8 cellular contexts compared by ENCODE assay signal in the genomic region with DNA sequence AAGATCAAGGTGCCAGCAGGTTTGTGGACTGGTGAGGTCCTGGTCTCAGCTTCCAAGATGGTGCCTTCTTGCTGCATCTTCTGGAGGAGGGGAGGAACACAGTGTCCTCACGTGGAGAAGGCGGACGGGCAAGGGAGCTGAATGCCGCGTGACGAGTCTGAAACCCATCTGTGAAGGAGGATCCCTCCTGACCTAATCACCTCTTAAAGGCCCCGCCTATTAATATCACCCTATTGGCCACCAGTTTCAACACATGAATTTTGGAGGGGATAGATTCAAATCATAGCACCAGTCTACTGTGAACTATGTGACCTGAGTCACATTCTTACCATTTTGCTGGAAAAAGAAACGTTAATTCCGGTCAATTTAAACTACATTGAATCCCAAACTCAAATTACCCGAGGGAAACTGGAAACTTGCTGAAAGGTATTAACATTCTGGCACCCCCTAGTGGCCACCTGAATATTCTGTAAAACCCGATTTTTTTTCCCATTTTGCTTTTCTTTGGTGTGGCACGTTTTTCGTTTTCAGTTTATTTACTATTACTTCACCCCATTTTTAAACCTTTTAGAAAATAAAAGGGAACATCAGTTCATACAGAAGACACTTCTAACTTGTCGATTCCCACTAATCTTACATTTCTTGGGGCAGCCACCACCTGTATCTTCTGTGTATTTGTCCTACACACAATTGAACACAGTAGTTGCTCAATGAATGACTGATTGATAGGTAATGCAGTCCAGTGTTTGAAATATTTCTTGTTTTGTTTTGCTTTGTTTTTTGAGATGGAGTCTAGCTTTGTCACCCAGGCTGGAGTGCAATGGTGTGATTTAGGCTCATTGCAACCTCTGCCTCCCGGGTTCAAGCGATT. TPM values are rescaled to one million over a fixed set of nuclear protein-coding genes. Genes with fewer than 3 reads are reported as not detected.
DNase-seq lines count a peak whose midpoint lies in the region; ATAC-seq and TF ChIP-seq lines count a peak whose summit lies in the region.

No MANE protein-coding gene starts in this region.

- H3K9me3 ChIP-seq in Caco-2 (no peaks in the 10 kb centered on the region), Karpas-422 (ENCODE audit: low read length) (no peaks in the 10 kb centered on the region), SU-DHL-6 (ENCODE audit: insufficient read depth, low read length) (no peaks in the 10 kb centered on the region), tibial artery (no peaks in the 10 kb centered on the region)

- H3K4me2 ChIP-seq in Karpas-422 (ENCODE audit: low read depth, low read length, poor library complexity, severe bottlenecking), result peak overlapping the region; percentile 54
- peak overlapping the region; percentile 21 for H3K4me2 ChIP-seq in SU-DHL-6 (ENCODE audit: low read depth, low read length, poor library complexity, severe bottlenecking)

- POLR2A ChIA-PET in Caco-2 (lab: Charles Lee), result no interaction called here

- intact Hi-C loops in Caco-2 (cut with micrococcal nuclease; ENCODE audit: unreplicated experiment), result loop anchor here (1.0 kb wide), 3 partner anchors 35 to 70 kb away; no protein-coding TSS in a partner anchor
- intact Hi-C loops in tibial artery (cut with DNase I; ENCODE audit: low total_unique reads), result loop anchor here (5.0 kb wide), 2 partner anchors 34 to 69 kb away; no protein-coding TSS in a partner anchor

- no peaks in the 10 kb centered on the region for H3K36me3 ChIP-seq in Caco-2 (ENCODE audit: control insufficient read depth, insufficient read depth, low read length)
- H3K36me3 ChIP-seq in Karpas-422 (ENCODE audit: insufficient read depth, low read length), result no peaks in the 10 kb centered on the region
- H3K36me3 ChIP-seq in SU-DHL-6 (ENCODE audit: low read length), result no peaks in the 10 kb centered on the region
- H3K36me3 ChIP-seq in tibial artery, result no peaks in the 10 kb centered on the region

- TSS peak; percentile 6 for BruUV-seq in Caco-2 (replicated peaks; lab: Mats Ljungman, UMichigan)

- no peaks in the 10 kb centered on the region for H3K36me3 Mint-ChIP-seq in Caco-2 (ENCODE audit: insufficient read depth, unreplicated experiment)

- ATAC-seq in GM19324 (IDR thresholded peaks at IDR 0.05; ENCODE audit: low FRiP score, unreplicated experiment), result peak; percentile 58
- no peak for ATAC-seq in HG03025 (IDR thresholded peaks at IDR 0.05; ENCODE audit: low FRiP score, unreplicated experiment)

- DNase-seq in Caco-2 (peak; percentile 52 to 63), Karpas-422 (peak; percentile 84), choroid plexus epithelial cell (ENCODE audit: low read depth) (peak; percentile 74), lung microvascular endothelial cell (ENCODE audit: low read depth in 2 of 2) (peak; percentile 56 to 74), tibial artery (no peak)

- no peaks in the 10 kb centered on the region for H3F3A ChIP-seq in SU-DHL-6 (ENCODE audit: insufficient read depth)

- H2AFZ ChIP-seq in Karpas-422 (ENCODE audit: low read length), result peak overlapping the region; percentile 92
- H2AFZ ChIP-seq in SU-DHL-6 (ENCODE audit: low read depth, low read length, severe bottlenecking), result peak overlapping the region; percentile 8

- H3K9me3 Mint-ChIP-seq in Caco-2 (ENCODE audit: unreplicated experiment), result no peaks in the 10 kb centered on the region

- H3K79me2 ChIP-seq in Karpas-422 (ENCODE audit: low read length), result no peaks in the 10 kb centered on the region
- no peaks in the 10 kb centered on the region for H3K79me2 ChIP-seq in SU-DHL-6 (ENCODE audit: insufficient read depth, low read length)

- H3K27ac ChIP-seq in Karpas-422 (ENCODE audit: low read length) (no peak overlapping the region), SU-DHL-6 (ENCODE audit: low read depth, low read length) (no peak overlapping the region), tibial artery (no peak overlapping the region)

- H3K9ac ChIP-seq in Karpas-422 (ENCODE audit: low read length) (peak overlapping the region; percentile 12; the same call in 1 of the 2 replicates), SU-DHL-6 (ENCODE audit: low read length) (no peak overlapping the region)

- peak overlapping the region; percentile 57 for H3K27ac Mint-ChIP-seq in Caco-2 (ENCODE audit: unreplicated experiment)

- H3K4me3 ChIP-seq in Caco-2 (ENCODE audit: low read depth, low read length) (no peak overlapping the region), Karpas-422 (ENCODE audit: low read length) (peak overlapping the region; percentile 36; the same call in 1 of the 2 replicates), SU-DHL-6 (ENCODE audit: insufficient read depth, low read length, poor library complexity, severe bottlenecking) (no peak overlapping the region), choroid plexus epithelial cell (ENCODE audit: low read depth, low read length) (peak overlapping the region; percentile 26), tibial artery (no peak overlapping the region)

- no peaks in the 10 kb centered on the region for H3K4me1 Mint-ChIP-seq in Caco-2 (ENCODE audit: low read depth, unreplicated experiment)

- no peak overlapping the region for H3K4me3 Mint-ChIP-seq in Caco-2 (ENCODE audit: unreplicated experiment)

- no peaks in the 10 kb centered on the region for H3K4me1 ChIP-seq in Caco-2
- peaks cover 17% of the 10 kb centered on the region for H3K4me1 ChIP-seq in Karpas-422 (ENCODE audit: low read length)
- H3K4me1 ChIP-seq in tibial artery, result peaks cover 0 to 5% (median 1%) of the 10 kb centered on the region in 4 donors

- no peaks in the 10 kb centered on the region for H4K20me1 ChIP-seq in Karpas-422 (ENCODE audit: insufficient read depth, low read depth, low read length)
- H4K20me1 ChIP-seq in SU-DHL-6 (ENCODE audit: low read depth, low read length), result no peaks in the 10 kb centered on the region

- CTCF ChIA-PET in Caco-2 (lab: Charles Lee), result no interaction called here

- TF ChIP-seq CTCF in Caco-2 (IDR thresholded peaks at IDR 0.05; ENCODE audit: insufficient read depth in 1 of 2, low read depth in 1 of 2, low read length in 1 of 2, severe bottlenecking in 1 of 2, unreplicated experiment in 1 of 2) (peak; percentile 76 to 79), SU-DHL-6 (IDR thresholded peaks at IDR 0.05; ENCODE audit: insufficient read depth, low read length, poor library complexity, severe bottlenecking) (peak; percentile 71), choroid plexus epithelial cell (conservative IDR thresholded peaks at IDR 0.05; ENCODE audit: low read depth, low read length) (peak; percentile 72), tibial artery (IDR thresholded peaks at IDR 0.05) (peak; percentile 78 to 85)

- no peaks in the 10 kb centered on the region for H3K27me3 ChIP-seq in Caco-2 (replicated peaks; ENCODE audit: control insufficient read depth, insufficient read depth, low read length)
- no peaks in the 10 kb centered on the region for H3K27me3 ChIP-seq in Karpas-422 (ENCODE audit: low read length)
- no peaks in the 10 kb centered on the region for H3K27me3 ChIP-seq in SU-DHL-6 (ENCODE audit: low read length)
- no peaks in the 10 kb centered on the region for H3K27me3 ChIP-seq in tibial artery

- no peaks in the 10 kb centered on the region for H3K27me3 Mint-ChIP-seq in Caco-2 (ENCODE audit: insufficient read depth, unreplicated experiment)

- no peaks in the 10 kb centered on the region for H3K9me2 ChIP-seq in Karpas-422 (replicated peaks; ENCODE audit: insufficient read depth, low read length)
- H3K9me2 ChIP-seq in SU-DHL-6 (replicated peaks; ENCODE audit: insufficient read depth, low read length), result no peaks in the 10 kb centered on the region

RNA-seq across cellular contexts. Expression of gene CCDC170, which starts 17.9 kb away (rescaled TPM):
- total RNA-seq in Caco-2 (2022) (4.0 and 6.8 TPM in 2 replicates), lung microvascular endothelial cell (under 0.01 TPM in 1 of 2 replicates, not detected in the other)
- not detected in 2 replicates for total RNA-seq in Karpas-422 (2014; rRNA removed; shearing (Covaris generic); ENCODE audit: low replicate concordance)

RNA-seq across cellular contexts. Expression of gene RMND1, which starts 24.0 kb away (rescaled TPM):
- total RNA-seq in Caco-2 (2022), result 39.1 and 42.9 TPM in 2 replicates
- 25.3 and 31.0 TPM in 2 replicates for total RNA-seq in Karpas-422 (2014; rRNA removed; shearing (Covaris generic); ENCODE audit: low replicate concordance)
- total RNA-seq in lung microvascular endothelial cell, result 15.1 and 24.2 TPM in 2 replicates

Comparison
In these comparisons a context has a peak if more than half of its experiments do, and no peak if none do; other contexts are left out.
1. DNase-seq: peak in Caco-2 (2 of 2), Karpas-422 (single experiment), choroid plexus epithelial cell (single experiment) and lung microvascular endothelial cell (2 of 2); none in tibial artery (0 of 2).
2. H3K4me3 ChIP-seq: peak in Karpas-422 (single experiment) and choroid plexus epithelial cell (single experiment); none in Caco-2 (single experiment), SU-DHL-6 (single experiment) and tibial artery (0 of 2).
3. Peak in every context shown above with its lines, with median percentiles within 50 percentile points of each other: CTCF ChIP-seq.